ENCODE assay signal across 1 cellular context in the genomic region with DNA sequence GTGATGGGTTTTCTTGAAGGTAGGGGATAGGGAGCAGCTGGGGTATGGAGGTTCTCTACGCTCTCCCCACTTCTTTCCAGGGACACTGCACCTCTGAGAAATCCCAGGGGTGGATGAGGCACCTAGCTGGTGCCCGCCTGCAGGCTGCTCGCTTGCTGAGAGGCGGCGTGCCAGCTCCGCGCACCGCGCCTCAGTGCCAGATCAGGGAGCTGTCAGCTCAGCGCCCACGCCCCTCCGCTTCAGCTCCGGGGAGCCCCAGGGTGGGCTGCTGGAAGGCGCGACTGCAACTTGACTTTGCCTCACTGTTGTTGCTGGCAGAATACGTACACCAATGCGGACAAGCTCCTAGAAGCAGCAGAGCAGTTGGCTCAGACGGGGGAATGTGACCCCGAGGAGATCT.
TF ChIP-seq lines count a peak whose summit lies in the region.

No MANE protein-coding gene starts in this region.

TF ChIP-seq in GM23338, 12 proteins besides CTCF, POLR2A, EP300 and RAD21 (continued from another document):
- TF ChIP-seq, protein P1, sequence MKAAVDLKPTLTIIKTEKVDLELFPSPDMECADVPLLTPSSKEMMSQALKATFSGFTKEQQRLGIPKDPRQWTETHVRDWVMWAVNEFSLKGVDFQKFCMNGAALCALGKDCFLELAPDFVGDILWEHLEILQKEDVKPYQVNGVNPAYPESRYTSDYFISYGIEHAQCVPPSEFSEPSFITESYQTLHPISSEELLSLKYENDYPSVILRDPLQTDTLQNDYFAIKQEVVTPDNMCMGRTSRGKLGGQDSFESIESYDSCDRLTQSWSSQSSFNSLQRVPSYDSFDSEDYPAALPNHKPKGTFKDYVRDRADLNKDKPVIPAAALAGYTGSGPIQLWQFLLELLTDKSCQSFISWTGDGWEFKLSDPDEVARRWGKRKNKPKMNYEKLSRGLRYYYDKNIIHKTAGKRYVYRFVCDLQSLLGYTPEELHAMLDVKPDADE (IDR thresholded peaks at IDR 0.05): no peak
- TF ChIP-seq ZNF331 (CRISPR knock-in tag; IDR thresholded peaks at IDR 0.05; ENCODE audit: low read depth) (no peak), EZH2phosphoT487 (IDR thresholded peaks at IDR 0.05; ENCODE audit: unreplicated experiment) (no peak), NANOG (IDR thresholded peaks at IDR 0.05; ENCODE audit: borderline replicate concordance) (no peak), STAT1 (IDR thresholded peaks at IDR 0.05; ENCODE audit: unreplicated experiment) (no peak), EZH2 (IDR thresholded peaks at IDR 0.05; ENCODE audit: low read depth, unreplicated experiment) (no peak), CREB1 (CRISPR knock-in tag; IDR thresholded peaks at IDR 0.05; ENCODE audit: low read depth) (no peak), ZNF114 (CRISPR knock-in tag; IDR thresholded peaks at IDR 0.05) (no peak), POLR2AphosphoS5 (IDR thresholded peaks at IDR 0.05; ENCODE audit: low read depth) (no peak)
- TF ChIP-seq, protein P2, sequence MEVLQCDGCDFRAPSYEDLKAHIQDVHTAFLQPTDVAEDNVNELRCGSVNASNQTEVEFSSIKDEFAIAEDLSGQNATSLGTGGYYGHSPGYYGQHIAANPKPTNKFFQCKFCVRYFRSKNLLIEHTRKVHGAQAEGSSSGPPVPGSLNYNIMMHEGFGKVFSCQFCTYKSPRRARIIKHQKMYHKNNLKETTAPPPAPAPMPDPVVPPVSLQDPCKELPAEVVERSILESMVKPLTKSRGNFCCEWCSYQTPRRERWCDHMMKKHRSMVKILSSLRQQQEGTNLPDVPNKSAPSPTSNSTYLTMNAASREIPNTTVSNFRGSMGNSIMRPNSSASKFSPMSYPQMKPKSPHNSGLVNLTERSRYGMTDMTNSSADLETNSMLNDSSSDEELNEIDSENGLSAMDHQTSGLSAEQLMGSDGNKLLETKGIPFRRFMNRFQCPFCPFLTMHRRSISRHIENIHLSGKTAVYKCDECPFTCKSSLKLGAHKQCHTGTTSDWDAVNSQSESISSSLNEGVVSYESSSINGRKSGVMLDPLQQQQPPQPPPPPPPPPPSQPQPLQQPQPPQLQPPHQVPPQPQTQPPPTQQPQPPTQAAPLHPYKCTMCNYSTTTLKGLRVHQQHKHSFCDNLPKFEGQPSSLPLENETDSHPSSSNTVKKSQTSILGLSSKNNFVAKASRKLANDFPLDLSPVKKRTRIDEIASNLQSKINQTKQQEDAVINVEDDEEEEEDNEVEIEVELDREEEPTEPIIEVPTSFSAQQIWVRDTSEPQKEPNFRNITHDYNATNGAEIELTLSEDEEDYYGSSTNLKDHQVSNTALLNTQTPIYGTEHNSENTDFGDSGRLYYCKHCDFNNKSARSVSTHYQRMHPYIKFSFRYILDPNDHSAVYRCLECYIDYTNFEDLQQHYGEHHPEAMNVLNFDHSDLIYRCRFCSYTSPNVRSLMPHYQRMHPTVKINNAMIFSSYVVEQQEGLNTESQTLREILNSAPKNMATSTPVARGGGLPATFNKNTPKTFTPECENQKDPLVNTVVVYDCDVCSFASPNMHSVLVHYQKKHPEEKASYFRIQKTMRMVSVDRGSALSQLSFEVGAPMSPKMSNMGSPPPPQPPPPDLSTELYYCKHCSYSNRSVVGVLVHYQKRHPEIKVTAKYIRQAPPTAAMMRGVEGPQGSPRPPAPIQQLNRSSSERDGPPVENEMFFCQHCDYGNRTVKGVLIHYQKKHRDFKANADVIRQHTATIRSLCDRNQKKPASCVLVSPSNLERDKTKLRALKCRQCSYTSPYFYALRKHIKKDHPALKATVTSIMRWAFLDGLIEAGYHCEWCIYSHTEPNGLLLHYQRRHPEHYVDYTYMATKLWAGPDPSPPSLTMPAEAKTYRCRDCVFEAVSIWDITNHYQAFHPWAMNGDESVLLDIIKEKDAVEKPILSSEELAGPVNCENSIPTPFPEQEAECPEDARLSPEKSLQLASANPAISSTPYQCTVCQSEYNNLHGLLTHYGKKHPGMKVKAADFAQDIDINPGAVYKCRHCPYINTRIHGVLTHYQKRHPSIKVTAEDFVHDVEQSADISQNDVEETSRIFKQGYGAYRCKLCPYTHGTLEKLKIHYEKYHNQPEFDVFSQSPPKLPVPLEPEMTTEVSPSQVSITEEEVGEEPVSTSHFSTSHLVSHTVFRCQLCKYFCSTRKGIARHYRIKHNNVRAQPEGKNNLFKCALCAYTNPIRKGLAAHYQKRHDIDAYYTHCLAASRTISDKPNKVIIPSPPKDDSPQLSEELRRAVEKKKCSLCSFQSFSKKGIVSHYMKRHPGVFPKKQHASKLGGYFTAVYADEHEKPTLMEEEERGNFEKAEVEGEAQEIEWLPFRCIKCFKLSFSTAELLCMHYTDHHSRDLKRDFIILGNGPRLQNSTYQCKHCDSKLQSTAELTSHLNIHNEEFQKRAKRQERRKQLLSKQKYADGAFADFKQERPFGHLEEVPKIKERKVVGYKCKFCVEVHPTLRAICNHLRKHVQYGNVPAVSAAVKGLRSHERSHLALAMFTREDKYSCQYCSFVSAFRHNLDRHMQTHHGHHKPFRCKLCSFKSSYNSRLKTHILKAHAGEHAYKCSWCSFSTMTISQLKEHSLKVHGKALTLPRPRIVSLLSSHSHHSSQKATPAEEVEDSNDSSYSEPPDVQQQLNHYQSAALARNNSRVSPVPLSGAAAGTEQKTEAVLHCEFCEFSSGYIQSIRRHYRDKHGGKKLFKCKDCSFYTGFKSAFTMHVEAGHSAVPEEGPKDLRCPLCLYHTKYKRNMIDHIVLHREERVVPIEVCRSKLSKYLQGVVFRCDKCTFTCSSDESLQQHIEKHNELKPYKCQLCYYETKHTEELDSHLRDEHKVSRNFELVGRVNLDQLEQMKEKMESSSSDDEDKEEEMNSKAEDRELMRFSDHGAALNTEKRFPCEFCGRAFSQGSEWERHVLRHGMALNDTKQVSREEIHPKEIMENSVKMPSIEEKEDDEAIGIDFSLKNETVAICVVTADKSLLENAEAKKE (CRISPR knock-in tag; IDR thresholded peaks at IDR 0.05): no peak
- TF ChIP-seq, protein P3, sequence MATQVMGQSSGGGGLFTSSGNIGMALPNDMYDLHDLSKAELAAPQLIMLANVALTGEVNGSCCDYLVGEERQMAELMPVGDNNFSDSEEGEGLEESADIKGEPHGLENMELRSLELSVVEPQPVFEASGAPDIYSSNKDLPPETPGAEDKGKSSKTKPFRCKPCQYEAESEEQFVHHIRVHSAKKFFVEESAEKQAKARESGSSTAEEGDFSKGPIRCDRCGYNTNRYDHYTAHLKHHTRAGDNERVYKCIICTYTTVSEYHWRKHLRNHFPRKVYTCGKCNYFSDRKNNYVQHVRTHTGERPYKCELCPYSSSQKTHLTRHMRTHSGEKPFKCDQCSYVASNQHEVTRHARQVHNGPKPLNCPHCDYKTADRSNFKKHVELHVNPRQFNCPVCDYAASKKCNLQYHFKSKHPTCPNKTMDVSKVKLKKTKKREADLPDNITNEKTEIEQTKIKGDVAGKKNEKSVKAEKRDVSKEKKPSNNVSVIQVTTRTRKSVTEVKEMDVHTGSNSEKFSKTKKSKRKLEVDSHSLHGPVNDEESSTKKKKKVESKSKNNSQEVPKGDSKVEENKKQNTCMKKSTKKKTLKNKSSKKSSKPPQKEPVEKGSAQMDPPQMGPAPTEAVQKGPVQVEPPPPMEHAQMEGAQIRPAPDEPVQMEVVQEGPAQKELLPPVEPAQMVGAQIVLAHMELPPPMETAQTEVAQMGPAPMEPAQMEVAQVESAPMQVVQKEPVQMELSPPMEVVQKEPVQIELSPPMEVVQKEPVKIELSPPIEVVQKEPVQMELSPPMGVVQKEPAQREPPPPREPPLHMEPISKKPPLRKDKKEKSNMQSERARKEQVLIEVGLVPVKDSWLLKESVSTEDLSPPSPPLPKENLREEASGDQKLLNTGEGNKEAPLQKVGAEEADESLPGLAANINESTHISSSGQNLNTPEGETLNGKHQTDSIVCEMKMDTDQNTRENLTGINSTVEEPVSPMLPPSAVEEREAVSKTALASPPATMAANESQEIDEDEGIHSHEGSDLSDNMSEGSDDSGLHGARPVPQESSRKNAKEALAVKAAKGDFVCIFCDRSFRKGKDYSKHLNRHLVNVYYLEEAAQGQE (IDR thresholded peaks at IDR 0.05; ENCODE audit: unreplicated experiment): no peak
TF ChIP-seq in GM23338: peak in this region for 0.
